Comparison of ENCODE assay signal across 22 cellular contexts in genomic region chr9:126378761-126379160, GRCh38. TPM values are rescaled to one million over a fixed set of nuclear protein-coding genes. Genes with fewer than 3 reads are reported as not detected.
DNase-seq lines count a peak whose midpoint lies in the region; ATAC-seq and TF ChIP-seq lines count a peak whose summit lies in the region.
"Had no signal": no experiment of that assay in that cellular context is flagged by ENCODE, and none has a peak within 500 bp of the region (broad histone marks: within the 10 kb centered on the region; RNA-seq: fewer than 3 reads in every experiment).

No MANE protein-coding gene starts in this region.

- no peaks in the 10 kb centered on the region for H3K27me3 ChIP-seq in CD4-positive, alpha-beta T cell (ENCODE audit: control insufficient read depth, insufficient read depth, low read length)
- H3K27me3 ChIP-seq: MG63 had no signal

- CTCF ChIA-PET in CD4-positive, alpha-beta T cell (lab: Charles Lee), result no interaction called here

- no peaks in the 10 kb centered on the region for H3K9me3 Mint-ChIP-seq in activated T-helper 17 cell treated with anti-CD3 and anti-CD28 coated beads, Interleukin-2, amount 50 U/mL, for 72 hours
- H3K9me3 Mint-ChIP-seq in nephron progenitor cell, result no peaks in the 10 kb centered on the region
- H3K9me3 Mint-ChIP-seq in CD4-positive, alpha-beta T cell, result no peaks in the 10 kb centered on the region
- H3K9me3 Mint-ChIP-seq: CD4-positive, alpha-beta memory T cell; IgD-negative memory B cell had no signal

- H3K27ac ChIP-seq in cingulate gyrus (ENCODE audit: low read depth, low read length), result peak overlapping the region; percentile 96
- H3K27ac ChIP-seq in CD4-positive, alpha-beta T cell (ENCODE audit: low read depth, low read length), result no peak overlapping the region
- H3K27ac ChIP-seq: A549, GM23248, HL-60 had no signal

- H3K4me3 Mint-ChIP-seq in activated T-helper 17 cell treated with anti-CD3 and anti-CD28 coated beads, Interleukin-2, amount 50 U/mL, for 72 hours, result no peak overlapping the region
- H3K4me3 Mint-ChIP-seq in nephron progenitor cell, result no peak overlapping the region
- H3K4me3 Mint-ChIP-seq in CD4-positive, alpha-beta T cell, result no peak overlapping the region
- H3K4me3 Mint-ChIP-seq: CD4-positive, alpha-beta memory T cell; IgD-negative memory B cell had no signal

- DNase-seq in nephron progenitor cell (no peak), superior temporal gyrus (ENCODE audit: extremely low spot score) (peak; percentile 63), ureter (ENCODE audit: low spot score) (no peak)
- no peak for DNase-seq in CD4-positive, alpha-beta T cell
- DNase-seq in activated CD4-positive, CD25-positive, alpha-beta regulatory T cell (lab: John Stamatoyannopoulos, UW), result no peak
- DNase-seq: CD4-positive, alpha-beta memory T cell; GM23248; HCEC 1CT; Karpas-422; MG63; NCI-H1092; NCI-H1436 treated with DMSO at 0.1 percent for 48 hours; NCI-H2029; NCI-H345; NCI-H524 treated with DMSO at 0.1 percent for 48 hours; PC-3 had no signal

- ATAC-seq in activated T-helper 17 cell treated with anti-CD3 and anti-CD28 coated beads, Interleukin-2, amount 50 U/mL, for 72 hours (replicated peaks), result no peak
- no peak for ATAC-seq in CD4-positive, alpha-beta T cell (ENCODE audit: poor library complexity)
- ATAC-seq: A549, GM12878, PC-3 had no signal

- no peak for TF ChIP-seq CTCF in nephron progenitor cell (IDR thresholded peaks at IDR 0.05)
- no peak for TF ChIP-seq CTCF in CD4-positive, alpha-beta T cell (IDR thresholded peaks at IDR 0.05)

- no peaks in the 10 kb centered on the region for H3K36me3 Mint-ChIP-seq in activated T-helper 17 cell treated with anti-CD3 and anti-CD28 coated beads, Interleukin-2, amount 50 U/mL, for 72 hours (ENCODE audit: low read depth)
- H3K36me3 Mint-ChIP-seq in nephron progenitor cell (ENCODE audit: low read depth), result no peaks in the 10 kb centered on the region
- peaks cover 9% of the 10 kb centered on the region for H3K36me3 Mint-ChIP-seq in CD4-positive, alpha-beta T cell (ENCODE audit: low read depth)

- H3K9me3 ChIP-seq in CD4-positive, alpha-beta T cell (ENCODE audit: control insufficient read depth, low read length), result no peaks in the 10 kb centered on the region
- H3K9me3 ChIP-seq: A549, MG63 had no signal

- no peaks in the 10 kb centered on the region for H3K27me3 Mint-ChIP-seq in activated T-helper 17 cell treated with anti-CD3 and anti-CD28 coated beads, Interleukin-2, amount 50 U/mL, for 72 hours
- peaks cover 2% of the 10 kb centered on the region for H3K27me3 Mint-ChIP-seq in nephron progenitor cell (ENCODE audit: low read depth, poor library complexity)
- H3K27me3 Mint-ChIP-seq in CD4-positive, alpha-beta T cell, result no peaks in the 10 kb centered on the region
- H3K27me3 Mint-ChIP-seq: CD4-positive, alpha-beta memory T cell had no signal

- POLR2A ChIA-PET in CD4-positive, alpha-beta T cell (lab: Charles Lee), result no interaction called here

- H3K27ac Mint-ChIP-seq in activated T-helper 17 cell treated with anti-CD3 and anti-CD28 coated beads, Interleukin-2, amount 50 U/mL, for 72 hours, result peak overlapping the region; percentile 36
- peak overlapping the region; percentile 82 for H3K27ac Mint-ChIP-seq in nephron progenitor cell
- no peak overlapping the region for H3K27ac Mint-ChIP-seq in CD4-positive, alpha-beta T cell
- H3K27ac Mint-ChIP-seq: IgD-negative memory B cell had no signal

- intact Hi-C loops in CD4-positive, alpha-beta T cell (cut with DNase I, micrococcal nuclease), result no loop called here

- peaks cover 6% of the 10 kb centered on the region for H3K4me1 Mint-ChIP-seq in activated T-helper 17 cell treated with anti-CD3 and anti-CD28 coated beads, Interleukin-2, amount 50 U/mL, for 72 hours
- peaks cover 81% of the 10 kb centered on the region for H3K4me1 Mint-ChIP-seq in nephron progenitor cell
- H3K4me1 Mint-ChIP-seq in CD4-positive, alpha-beta T cell (ENCODE audit: low read depth), result peaks cover 22% of the 10 kb centered on the region

RNA-seq across cellular contexts. Expression of gene MVB12B, which starts 52.1 kb away (rescaled TPM):
- 1 to 10 TPM; 3.9 TPM for total RNA-seq in activated T-helper 17 cell treated with anti-CD3 and anti-CD28 coated beads, Interleukin-2, amount 50 U/mL, for 72 hours
- total RNA-seq in CD4-positive, alpha-beta T cell, result 10 to 100 TPM; 14.3 to 15.3 TPM
- 37.5 TPM for total RNA-seq in ureter
